Comparison of ENCODE assay signal across 8 cellular contexts in genomic region chr11:66743271-66743968, GRCh38. TPM values are rescaled to one million over a fixed set of nuclear protein-coding genes. Genes with fewer than 3 reads are reported as not detected.
DNase-seq lines count a peak whose midpoint lies in the region; ATAC-seq and TF ChIP-seq lines count a peak whose summit lies in the region.

No MANE protein-coding gene starts in this region.

- TF ChIP-seq CTCF in PC-3 (conservative IDR thresholded peaks at IDR 0.05; ENCODE audit: low read depth, low read length) (no peak), epithelial cell of esophagus (IDR thresholded peaks at IDR 0.05; ENCODE audit: insufficient read depth, low read depth, low read length, missing control alignments) (no peak), psoas muscle (IDR thresholded peaks at IDR 0.05) (no peak)

- no peak overlapping the region for H2AFZ ChIP-seq in PC-3 (ENCODE audit: low read length)

- H3K4me1 ChIP-seq in PC-3 (ENCODE audit: insufficient read depth, low read length): peaks cover 44% of the 10 kb centered on the region
- H3K4me1 ChIP-seq in psoas muscle: peaks cover 7% of the 10 kb centered on the region
- H3K4me1 ChIP-seq in aorta (ENCODE audit: control insufficient read depth in 1 of 2, insufficient read depth in 2 of 2, low read length in 2 of 2): no peaks in the 10 kb centered on the region

- H3K4me3 ChIP-seq in PC-3 (ENCODE audit: low read length): peak overlapping the region; percentile 77
- H3K4me3 ChIP-seq in epithelial cell of esophagus (ENCODE audit: low read length): peak overlapping the region; percentile 37
- H3K4me3 ChIP-seq in psoas muscle: peak overlapping the region; percentile 92
- H3K4me3 ChIP-seq in aorta (ENCODE audit: low read length in 2 of 2): no peak overlapping the region

- no peaks in the 10 kb centered on the region for H3K36me3 ChIP-seq in PC-3 (ENCODE audit: low read depth, low read length)
- H3K36me3 ChIP-seq in psoas muscle (ENCODE audit: insufficient read depth in 1 of 2, low read depth in 1 of 2): no peaks in the 10 kb centered on the region
- no peaks in the 10 kb centered on the region for H3K36me3 ChIP-seq in aorta (ENCODE audit: control insufficient read depth in 1 of 2, insufficient read depth in 2 of 2, low read length in 1 of 2)

- H3K27me3 ChIP-seq in PC-3 (ENCODE audit: low read length): no peaks in the 10 kb centered on the region
- H3K27me3 ChIP-seq in psoas muscle (ENCODE audit: insufficient read depth in 3 of 3, low read length in 2 of 3): no peaks in the 10 kb centered on the region
- H3K27me3 ChIP-seq in aorta (ENCODE audit: control insufficient read depth in 1 of 2, insufficient read depth in 2 of 2, low read length in 1 of 2): no peaks in the 10 kb centered on the region

- peaks cover 11% of the 10 kb centered on the region for H3F3A ChIP-seq in PC-3 (ENCODE audit: low read length, unreplicated experiment)

- H3K79me2 ChIP-seq in PC-3 (ENCODE audit: low read length): peaks cover 29% of the 10 kb centered on the region

- POLR2A ChIA-PET in PC-3 (lab: Charles Lee; ENCODE audit: unreplicated experiment): interaction anchor here (0.6 kb wide), 1 partner anchor 280 kb away, joined by 3 read pairs; no protein-coding TSS in a partner anchor

- intact Hi-C loops in PC-3 (cut with micrococcal nuclease) (loop anchor here (1.0 to 5.0 kb wide), 2 partner anchors 15 to 74 kb away; no protein-coding TSS in a partner anchor), psoas muscle (cut with DNase I) (no loop called here), aorta (cut with DNase I) (loop anchor here in 1 of 2 donors (5.0 kb wide), 1 partner anchor 44 kb away; no protein-coding TSS in a partner anchor)

- 72 to 82% (median 77%) methylated on average over 16 of the region's 16 CpGs for WGBS in psoas muscle, 3 donors
- 43 to 59% methylated on average over 12 to 16 of the region's 16 CpGs for WGBS in aorta, 2 donors

- ATAC-seq in PC-3 (peak; percentile 20), psoas muscle (no peak), HG03280 (IDR thresholded peaks at IDR 0.05; ENCODE audit: unreplicated experiment) (no peak), aorta (ENCODE audit: low FRiP score) (no peak)

- H3K9me2 ChIP-seq in PC-3 (replicated peaks; ENCODE audit: low read length): no peaks in the 10 kb centered on the region

- CTCF ChIA-PET in PC-3 (lab: Charles Lee): no interaction called here

- H3K4me2 ChIP-seq in PC-3 (ENCODE audit: low read length): peak overlapping the region; percentile 90

- H3K9ac ChIP-seq in PC-3 (ENCODE audit: low read length): peak overlapping the region; percentile 82

- DNase-seq in G401 (ENCODE audit: low spot score) (peak; percentile 92), PC-3 (peak; percentile 99), epithelial cell of esophagus (ENCODE audit: low read depth) (peak; percentile 99), psoas muscle (no peak), GDM1 (lab: John Stamatoyannopoulos, UW) (no peak), aorta (no peak), medulla oblongata (ENCODE audit: extremely low spot score) (no peak)

- in situ Hi-C loops in G401 (cut with HindIII; ENCODE audit: low sequenced_read_pairs): no loop called here

- BruUV-seq in PC-3 (replicated peaks; lab: Mats Ljungman, UMichigan): no TSS peak

- no peaks in the 10 kb centered on the region for H4K20me1 ChIP-seq in PC-3 (ENCODE audit: low read length)

- H3K9me3 ChIP-seq in PC-3 (ENCODE audit: low read length) (no peaks in the 10 kb centered on the region), psoas muscle (no peaks in the 10 kb centered on the region), aorta (ENCODE audit: control insufficient read depth, low read length) (no peaks in the 10 kb centered on the region)

- peak overlapping the region; percentile 86 for H3K27ac ChIP-seq in PC-3 (ENCODE audit: low read length)
- no peak overlapping the region for H3K27ac ChIP-seq in psoas muscle
- no peak overlapping the region for H3K27ac ChIP-seq in aorta (ENCODE audit: low read depth in 1 of 2, low read length in 2 of 2)

RNA-seq across cellular contexts. Expression of gene SPTBN2, which starts 14.4 kb away (rescaled TPM):
- total RNA-seq in G401 (2014; rRNA removed; shearing (Covaris generic)): 102 and 103 TPM in 2 replicates
- total RNA-seq in PC-3 (2014; rRNA removed) (74.9 and 154 TPM in 2 replicates), psoas muscle (1 to 10 TPM in 1 of 4 donors, under 1 TPM in 3; 0.08 to 1.4 (median 0.72) TPM), aorta (10 to 100 TPM in 1 of 2 donors, 1 to 10 TPM in 1; 1.7 to 16.5 TPM)
- polyA plus RNA-seq in psoas muscle (under 1 TPM in 2 of 3 donors, not detected in 1; 0.08 to 0.16 TPM), aorta (under 1 TPM; under 0.01 to 0.08 TPM)

Comparison
In these comparisons a context has a peak if more than half of its experiments do, and no peak if none do; other contexts are left out.
1. DNase-seq: peak in G401 (single experiment), PC-3 (single experiment) and epithelial cell of esophagus (single experiment); none in psoas muscle (0 of 2), GDM1 (single experiment), aorta (0 of 2) and medulla oblongata (single experiment).
2. H3K4me3 ChIP-seq: peak in PC-3 (single experiment), epithelial cell of esophagus (single experiment) and psoas muscle (single experiment); none in aorta (0 of 2).